Comparison of ENCODE assay signal across 8 cellular contexts in genomic region chr1:203744008-203744972, GRCh38. TPM values are rescaled to one million over a fixed set of nuclear protein-coding genes. Genes with fewer than 3 reads are reported as not detected.
DNase-seq lines count a peak whose midpoint lies in the region; ATAC-seq and TF ChIP-seq lines count a peak whose summit lies in the region.

No MANE protein-coding gene starts in this region.

- no peak for TF ChIP-seq RAD21 in IMR-90 (IDR thresholded peaks at IDR 0.05; ENCODE audit: low read length)

- peaks cover 15% of the 10 kb centered on the region for H3K4me1 ChIP-seq in CD4-positive, alpha-beta memory T cell (ENCODE audit: insufficient read depth, low read length)
- H3K4me1 ChIP-seq in IMR-90 (ENCODE audit: control insufficient read depth, insufficient read depth, low read length) (peaks cover 1% of the 10 kb centered on the region; the same call in 1 of the 2 replicates), thymus (ENCODE audit: control insufficient read depth, insufficient read depth, low read length) (peaks cover 5% of the 10 kb centered on the region)

- peak overlapping the region; percentile 61 to 86 (median 74) for H3K4me3 Mint-ChIP-seq in CD4-positive, alpha-beta memory T cell
- peak overlapping the region; percentile 40 to 70 (median 55) for H3K4me3 Mint-ChIP-seq in immature natural killer cell

- CTCF ChIA-PET in CD4-positive, alpha-beta memory T cell (lab: Charles Lee; ENCODE audit: partially characterized antibody): interaction anchor here (0.5 to 6.1 kb wide), 4 partner anchors 20 to 118 kb away, joined by 3 to 21 read pairs (median 6); partner anchors contain the start of genes ATP2B4 and LAX1
- CTCF ChIA-PET in IMR-90 (lab: Yijun Ruan, JAX): no interaction called here

- peak overlapping the region; percentile 50 for H3K27ac ChIP-seq in CD4-positive, alpha-beta memory T cell (ENCODE audit: low read depth, low read length)
- no peak overlapping the region for H3K27ac ChIP-seq in IMR-90 (ENCODE audit: insufficient read depth, low read length)
- H3K27ac ChIP-seq in thymus (ENCODE audit: low read depth): peak overlapping the region; percentile 46

- no peak overlapping the region for H3K4ac ChIP-seq in IMR-90 (ENCODE audit: low read depth, low read length)

- BruUV-seq in IMR-90 (replicated peaks; lab: Mats Ljungman, UMichigan): no TSS peak

- no peak overlapping the region for H2AK5ac ChIP-seq in IMR-90 (ENCODE audit: low read depth, low read length)

- DNase-seq in CD4-positive, alpha-beta memory T cell: peak; percentile 39 to 75 (median 58)
- DNase-seq in IMR-90: peak; percentile 32
- DNase-seq in anterior cingulate cortex (lab: John Stamatoyannopoulos, UW): peak in 53 of 58 donors; percentile 2 to 86 (median 48)
- DNase-seq in immature natural killer cell: peak in 2 of 3 donors; percentile 29 to 30
- DNase-seq in NCI-H2196 treated with DMSO at 0.1 percent for 48 hours (lab: John Stamatoyannopoulos, UW; ENCODE audit: unreplicated experiment): no peak
- no peak for DNase-seq in GF-D8 (lab: John Stamatoyannopoulos, UW)

- H3K56ac ChIP-seq in IMR-90 (ENCODE audit: extremely low read depth, insufficient read depth, low read length): no peak overlapping the region; the same call in 1 of the 2 replicates

- H2AK9ac ChIP-seq in IMR-90 (replicated peaks; ENCODE audit: low read depth, low read length, poor library complexity): peak overlapping the region; percentile 60

- TF ChIP-seq POLR2A in IMR-90 (IDR thresholded peaks at IDR 0.05; ENCODE audit: low read depth, low read length): no peak

- H4K91ac ChIP-seq in IMR-90 (ENCODE audit: insufficient read depth, low read depth, low read length): no peak overlapping the region

- peak overlapping the region; percentile 89 to 97 (median 95) for H3K27ac Mint-ChIP-seq in CD4-positive, alpha-beta memory T cell
- peak overlapping the region; percentile 80 to 92 (median 87) for H3K27ac Mint-ChIP-seq in immature natural killer cell

- H2BK20ac ChIP-seq in IMR-90 (ENCODE audit: low read depth, low read length): no peak overlapping the region

- no peak overlapping the region for H4K8ac ChIP-seq in IMR-90 (ENCODE audit: low read depth in 2 of 2, low read length in 2 of 2)

- H3K27me3 ChIP-seq in CD4-positive, alpha-beta memory T cell (ENCODE audit: insufficient read depth, low read length): no peaks in the 10 kb centered on the region
- H3K27me3 ChIP-seq in IMR-90 (ENCODE audit: control insufficient read depth, insufficient read depth, low read length): no peaks in the 10 kb centered on the region
- H3K27me3 ChIP-seq in thymus (ENCODE audit: control insufficient read depth, insufficient read depth): no peaks in the 10 kb centered on the region

- no peak overlapping the region for H2AFZ ChIP-seq in IMR-90 (replicated peaks; ENCODE audit: low read length, poor library complexity)

- dilution Hi-C loops in IMR-90 (cut with HindIII; ENCODE audit: low sequenced_read_pairs, unreplicated experiment): no loop called here

- no peak overlapping the region for H3K23ac ChIP-seq in IMR-90 (ENCODE audit: low read depth, low read length)

- no CpG with 5 or more reads among the region's 10 CpGs for WGBS in IMR-90 (ENCODE audit: extremely low coverage in 2 of 2, insufficient read length in 1 of 2), 2 experiments
- WGBS in thymus: 67% methylated on average over 10 of the region's 10 CpGs

- H2BK15ac ChIP-seq in IMR-90 (ENCODE audit: low read depth, low read length): no peak overlapping the region

- H3K27me3 Mint-ChIP-seq in CD4-positive, alpha-beta memory T cell: no peaks in the 10 kb centered on the region
- H3K27me3 Mint-ChIP-seq in immature natural killer cell (ENCODE audit: low read depth in 3 of 3): peaks cover 0 to 11% (median 6%) of the 10 kb centered on the region in 3 donors

- ATAC-seq in IMR-90 (ENCODE audit: low read depth) (no peak), GM18907 (IDR thresholded peaks at IDR 0.05; ENCODE audit: unreplicated experiment) (no peak)

- H3K4me2 ChIP-seq in IMR-90 (ENCODE audit: low read depth, low read length): no peak overlapping the region

- H4K5ac ChIP-seq in IMR-90 (ENCODE audit: low read depth, low read length): no peak overlapping the region

- no peak for TF ChIP-seq CTCF in IMR-90 (conservative IDR thresholded peaks at IDR 0.05; ENCODE audit: low read depth, low read length)

- H3K4me1 Mint-ChIP-seq in CD4-positive, alpha-beta memory T cell: peaks cover 24 to 32% (median 28%) of the 10 kb centered on the region in 4 donors
- peaks cover 23 to 26% of the 10 kb centered on the region in 2 donors for H3K4me1 Mint-ChIP-seq in immature natural killer cell

- H3K18ac ChIP-seq in IMR-90 (ENCODE audit: low read depth, low read length): no peak overlapping the region

- H3K14ac ChIP-seq in IMR-90 (replicated peaks; ENCODE audit: low read depth, low read length): no peak overlapping the region

- in situ Hi-C loops in IMR-90 (cut with MboI; ENCODE audit: low sequenced_read_pairs): no loop called here

- H3K9me3 ChIP-seq in CD4-positive, alpha-beta memory T cell (ENCODE audit: control insufficient read depth in 1 of 2, low read length in 2 of 2): no peaks in the 10 kb centered on the region
- no peaks in the 10 kb centered on the region for H3K9me3 ChIP-seq in IMR-90 (ENCODE audit: control insufficient read depth, insufficient read depth, low read length)
- no peaks in the 10 kb centered on the region for H3K9me3 ChIP-seq in thymus (ENCODE audit: control insufficient read depth)

- H4K20me1 ChIP-seq in IMR-90 (ENCODE audit: insufficient read depth, low read length): peaks cover 9% of the 10 kb centered on the region; the same call in 1 of the 2 replicates

- H3K9me1 ChIP-seq in IMR-90 (ENCODE audit: insufficient read depth, low read length): peaks cover 11% of the 10 kb centered on the region

- POLR2A ChIA-PET in CD4-positive, alpha-beta memory T cell (lab: Charles Lee; ENCODE audit: partially characterized antibody): interaction anchor here (0.6 to 5.8 kb wide), 7 partner anchors 12 to 118 kb away, joined by 3 to 69 read pairs (median 3); partner anchors contain the start of genes ATP2B4 and LAX1
- POLR2A ChIA-PET in IMR-90 (lab: Charles Lee; ENCODE audit: unreplicated experiment): no interaction called here

- intact Hi-C loops in CD4-positive, alpha-beta memory T cell (cut with micrococcal nuclease): loop anchor here (1.0 to 10.0 kb wide), 2 partner anchors 21 to 51 kb away; partner anchors contain the start of genes LAX1, ZBED6 and ZC3H11A
- intact Hi-C loops in IMR-90 (cut with micrococcal nuclease): no loop called here

- peaks cover 0 to 3% (median 0%) of the 10 kb centered on the region in 8 donors for H3K9me3 Mint-ChIP-seq in CD4-positive, alpha-beta memory T cell
- no peaks in the 10 kb centered on the region for H3K9me3 Mint-ChIP-seq in immature natural killer cell

- H3K9ac ChIP-seq in IMR-90 (ENCODE audit: low read depth, low read length): no peak overlapping the region

- H3K36me3 Mint-ChIP-seq in CD4-positive, alpha-beta memory T cell: peaks cover 33 to 37% of the 10 kb centered on the region in 2 donors
- H3K36me3 Mint-ChIP-seq in immature natural killer cell: peaks cover 26 to 29% (median 28%) of the 10 kb centered on the region in 3 donors

- no peak overlapping the region for H2BK120ac ChIP-seq in IMR-90 (ENCODE audit: low read depth, low read length)

- peaks cover 2 to 25% of the 10 kb centered on the region in 2 experiments; a peak in 2 of 4 replicates for H3K79me1 ChIP-seq in IMR-90 (ENCODE audit: low read depth in 1 of 2, low read length in 2 of 2)

- peak overlapping the region in 1 of 2 donors; percentile 41 for H3K4me3 ChIP-seq in CD4-positive, alpha-beta memory T cell (ENCODE audit: low read length in 2 of 2)
- H3K4me3 ChIP-seq in IMR-90 (ENCODE audit: insufficient read depth, low read depth, low read length) (no peak overlapping the region), thymus (ENCODE audit: low read length) (no peak overlapping the region)

- no peak overlapping the region for H2BK5ac ChIP-seq in IMR-90 (ENCODE audit: low read depth, low read length, poor library complexity, severe bottlenecking)

- H3K36me3 ChIP-seq in CD4-positive, alpha-beta memory T cell (ENCODE audit: insufficient read depth, low read length): peaks cover 11% of the 10 kb centered on the region
- H3K36me3 ChIP-seq in IMR-90 (ENCODE audit: control insufficient read depth, insufficient read depth, low read length) (peaks cover 23% of the 10 kb centered on the region), thymus (ENCODE audit: control insufficient read depth, insufficient read depth) (peaks cover 11% of the 10 kb centered on the region)

TF ChIP-seq in IMR-90, 13 proteins besides CTCF, POLR2A, EP300 and RAD21 (continues in another document):
- TF ChIP-seq MAFK (IDR thresholded peaks at IDR 0.05; ENCODE audit: low read depth, low read length) (no peak), RFX5 (IDR thresholded peaks at IDR 0.05; ENCODE audit: low read depth, low read length) (no peak), MXI1 (IDR thresholded peaks at IDR 0.05; ENCODE audit: borderline replicate concordance, low read depth, low read length) (no peak), CHD1 (IDR thresholded peaks at IDR 0.05; ENCODE audit: low read depth, low read length) (no peak), BHLHE40 (IDR thresholded peaks at IDR 0.05; ENCODE audit: low read depth, low read length) (no peak)

RNA-seq across cellular contexts. Expression of gene LAX1, which starts 20.7 kb away (rescaled TPM):
- total RNA-seq in CD4-positive, alpha-beta memory T cell: 10 to 100 TPM; 39.5 to 41.2 TPM
- 10 to 100 TPM in 1 of 2 donors, 1 to 10 TPM in 1; 5.5 to 36.7 TPM for polyA plus RNA-seq in CD4-positive, alpha-beta memory T cell
- total RNA-seq in IMR-90 (2012; rRNA removed): not detected in 2 replicates
- polyA plus RNA-seq in IMR-90 (2012; rRNA removed) (0.03 TPM in 1 of 2 replicates, not detected in the other), immature natural killer cell (10 to 100 TPM; 13.0 to 49.0 (median 14.0) TPM), thymus (5.1 TPM)
- polyA plus RNA-seq in IMR-90 (2012; cell fraction: cytosol; rRNA removed): not detected in 2 replicates
- polyA plus RNA-seq in IMR-90 (2012; cell fraction: nucleus; rRNA removed; ENCODE audit: low replicate concordance): 0.07 TPM in 1 of 2 replicates, not detected in the other

RNA-seq across cellular contexts. Expression of gene ZBED6, which starts 51.1 kb away (rescaled TPM):
- total RNA-seq in CD4-positive, alpha-beta memory T cell: 10 to 100 TPM; 26.5 to 29.3 TPM
- under 1 TPM; 0.29 to 0.40 TPM for polyA plus RNA-seq in CD4-positive, alpha-beta memory T cell
- 16.1 and 26.2 TPM in 2 replicates for total RNA-seq in IMR-90 (2012; rRNA removed)
- polyA plus RNA-seq in IMR-90 (2012; rRNA removed) (3.8 and 4.4 TPM in 2 replicates), immature natural killer cell (1 to 10 TPM in 1 of 3 donors, under 1 TPM in 2; 0.19 to 1.4 (median 0.43) TPM), thymus (0.94 TPM)
- polyA plus RNA-seq in IMR-90 (2012; cell fraction: cytosol; rRNA removed): 0.73 and 1.0 TPM in 2 replicates
- 1.0 and 9.8 TPM in 2 replicates for polyA plus RNA-seq in IMR-90 (2012; cell fraction: nucleus; rRNA removed; ENCODE audit: low replicate concordance)

RNA-seq across cellular contexts. Expression of gene ZC3H11A, which starts 51.1 kb away (rescaled TPM):
- total RNA-seq in CD4-positive, alpha-beta memory T cell: 100 to 1,000 TPM; 132 to 141 TPM
- polyA plus RNA-seq in CD4-positive, alpha-beta memory T cell: 10 to 100 TPM; 50.9 to 55.0 TPM
- 66.5 and 106 TPM in 2 replicates for total RNA-seq in IMR-90 (2012; rRNA removed)
- polyA plus RNA-seq in IMR-90 (2012; rRNA removed): 43.6 and 52.1 TPM in 2 replicates
- 12.2 and 19.4 TPM in 2 replicates for polyA plus RNA-seq in IMR-90 (2012; cell fraction: cytosol; rRNA removed)
- polyA plus RNA-seq in IMR-90 (2012; cell fraction: nucleus; rRNA removed; ENCODE audit: low replicate concordance): 28.0 and 118 TPM in 2 replicates
- 10 to 100 TPM; 23.2 to 50.4 (median 34.4) TPM for polyA plus RNA-seq in immature natural killer cell
- polyA plus RNA-seq in thymus: 101 TPM

Comparison
In these comparisons a context has a peak if more than half of its experiments do, and no peak if none do; other contexts are left out.
1. DNase-seq: peak in CD4-positive, alpha-beta memory T cell (5 of 5), IMR-90 (single experiment), anterior cingulate cortex (53 of 58) and immature natural killer cell (2 of 3); none in NCI-H2196 treated with DMSO at 0.1 percent for 48 hours (single experiment) and GF-D8 (single experiment).